ENCODE assay signal across 1 cellular context in the genomic region with DNA sequence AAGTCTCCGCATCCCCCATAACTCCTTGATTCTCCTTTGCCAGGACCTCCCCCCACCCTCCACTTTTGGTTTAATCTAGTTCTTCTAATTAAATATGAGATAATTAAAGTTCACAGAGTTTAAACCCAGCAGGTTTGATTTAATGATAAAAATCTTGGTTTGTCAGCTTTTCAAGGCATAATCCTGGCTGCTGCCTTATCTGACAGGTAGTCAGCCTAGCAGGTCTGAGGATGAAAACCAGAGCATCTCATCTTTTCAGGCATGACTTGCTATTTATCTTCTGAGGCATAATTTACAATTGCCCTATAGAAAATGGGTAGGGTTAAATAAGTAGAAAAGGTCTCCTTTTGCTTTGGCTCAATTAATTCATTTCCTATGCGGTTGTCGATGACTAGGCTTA.
TF ChIP-seq lines count a peak whose summit lies in the region.

No MANE protein-coding gene starts in this region.

TF ChIP-seq in SK-N-SH treated with all-trans-retinoic acid at 6 μM for 48 hours, 23 proteins besides CTCF, POLR2A, EP300 and RAD21 (continued from another document):
- TF ChIP-seq ZC3H10 (CRISPR knock-in tag; IDR thresholded peaks at IDR 0.05) (no peak), ARNTL (CRISPR knock-in tag; IDR thresholded peaks at IDR 0.05; ENCODE audit: borderline replicate concordance, low read depth) (no peak), ZFP3 (CRISPR knock-in tag; IDR thresholded peaks at IDR 0.05) (no peak), GLIS3 (CRISPR knock-in tag; IDR thresholded peaks at IDR 0.05) (no peak), PPARA (CRISPR knock-in tag; IDR thresholded peaks at IDR 0.05; ENCODE audit: borderline replicate concordance) (no peak), ISL1 (CRISPR knock-in tag; IDR thresholded peaks at IDR 0.05) (no peak), TCF4 (CRISPR knock-in tag; IDR thresholded peaks at IDR 0.05; ENCODE audit: borderline replicate concordance) (no peak), ZNF565 (CRISPR knock-in tag; conservative IDR thresholded peaks at IDR 0.05; ENCODE audit: low read depth) (no peak), OSR1 (CRISPR knock-in tag; IDR thresholded peaks at IDR 0.05) (no peak), ZNF70 (CRISPR knock-in tag; IDR thresholded peaks at IDR 0.05) (no peak), ESRRG (CRISPR knock-in tag; IDR thresholded peaks at IDR 0.05) (no peak), RARB (CRISPR knock-in tag; IDR thresholded peaks at IDR 0.05) (no peak)
- TF ChIP-seq, protein P1, sequence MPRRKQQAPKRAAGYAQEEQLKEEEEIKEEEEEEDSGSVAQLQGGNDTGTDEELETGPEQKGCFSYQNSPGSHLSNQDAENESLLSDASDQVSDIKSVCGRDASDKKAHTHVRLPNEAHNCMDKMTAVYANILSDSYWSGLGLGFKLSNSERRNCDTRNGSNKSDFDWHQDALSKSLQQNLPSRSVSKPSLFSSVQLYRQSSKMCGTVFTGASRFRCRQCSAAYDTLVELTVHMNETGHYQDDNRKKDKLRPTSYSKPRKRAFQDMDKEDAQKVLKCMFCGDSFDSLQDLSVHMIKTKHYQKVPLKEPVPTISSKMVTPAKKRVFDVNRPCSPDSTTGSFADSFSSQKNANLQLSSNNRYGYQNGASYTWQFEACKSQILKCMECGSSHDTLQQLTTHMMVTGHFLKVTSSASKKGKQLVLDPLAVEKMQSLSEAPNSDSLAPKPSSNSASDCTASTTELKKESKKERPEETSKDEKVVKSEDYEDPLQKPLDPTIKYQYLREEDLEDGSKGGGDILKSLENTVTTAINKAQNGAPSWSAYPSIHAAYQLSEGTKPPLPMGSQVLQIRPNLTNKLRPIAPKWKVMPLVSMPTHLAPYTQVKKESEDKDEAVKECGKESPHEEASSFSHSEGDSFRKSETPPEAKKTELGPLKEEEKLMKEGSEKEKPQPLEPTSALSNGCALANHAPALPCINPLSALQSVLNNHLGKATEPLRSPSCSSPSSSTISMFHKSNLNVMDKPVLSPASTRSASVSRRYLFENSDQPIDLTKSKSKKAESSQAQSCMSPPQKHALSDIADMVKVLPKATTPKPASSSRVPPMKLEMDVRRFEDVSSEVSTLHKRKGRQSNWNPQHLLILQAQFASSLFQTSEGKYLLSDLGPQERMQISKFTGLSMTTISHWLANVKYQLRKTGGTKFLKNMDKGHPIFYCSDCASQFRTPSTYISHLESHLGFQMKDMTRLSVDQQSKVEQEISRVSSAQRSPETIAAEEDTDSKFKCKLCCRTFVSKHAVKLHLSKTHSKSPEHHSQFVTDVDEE (CRISPR knock-in tag; IDR thresholded peaks at IDR 0.05): no peak
- TF ChIP-seq, protein P2, sequence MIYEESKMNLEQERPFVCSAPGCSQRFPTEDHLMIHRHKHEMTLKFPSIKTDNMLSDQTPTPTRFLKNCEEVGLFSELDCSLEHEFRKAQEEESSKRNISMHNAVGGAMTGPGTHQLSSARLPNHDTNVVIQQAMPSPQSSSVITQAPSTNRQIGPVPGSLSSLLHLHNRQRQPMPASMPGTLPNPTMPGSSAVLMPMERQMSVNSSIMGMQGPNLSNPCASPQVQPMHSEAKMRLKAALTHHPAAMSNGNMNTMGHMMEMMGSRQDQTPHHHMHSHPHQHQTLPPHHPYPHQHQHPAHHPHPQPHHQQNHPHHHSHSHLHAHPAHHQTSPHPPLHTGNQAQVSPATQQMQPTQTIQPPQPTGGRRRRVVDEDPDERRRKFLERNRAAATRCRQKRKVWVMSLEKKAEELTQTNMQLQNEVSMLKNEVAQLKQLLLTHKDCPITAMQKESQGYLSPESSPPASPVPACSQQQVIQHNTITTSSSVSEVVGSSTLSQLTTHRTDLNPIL (CRISPR knock-in tag; IDR thresholded peaks at IDR 0.05; ENCODE audit: low read depth): no peak
- TF ChIP-seq, protein P3, sequence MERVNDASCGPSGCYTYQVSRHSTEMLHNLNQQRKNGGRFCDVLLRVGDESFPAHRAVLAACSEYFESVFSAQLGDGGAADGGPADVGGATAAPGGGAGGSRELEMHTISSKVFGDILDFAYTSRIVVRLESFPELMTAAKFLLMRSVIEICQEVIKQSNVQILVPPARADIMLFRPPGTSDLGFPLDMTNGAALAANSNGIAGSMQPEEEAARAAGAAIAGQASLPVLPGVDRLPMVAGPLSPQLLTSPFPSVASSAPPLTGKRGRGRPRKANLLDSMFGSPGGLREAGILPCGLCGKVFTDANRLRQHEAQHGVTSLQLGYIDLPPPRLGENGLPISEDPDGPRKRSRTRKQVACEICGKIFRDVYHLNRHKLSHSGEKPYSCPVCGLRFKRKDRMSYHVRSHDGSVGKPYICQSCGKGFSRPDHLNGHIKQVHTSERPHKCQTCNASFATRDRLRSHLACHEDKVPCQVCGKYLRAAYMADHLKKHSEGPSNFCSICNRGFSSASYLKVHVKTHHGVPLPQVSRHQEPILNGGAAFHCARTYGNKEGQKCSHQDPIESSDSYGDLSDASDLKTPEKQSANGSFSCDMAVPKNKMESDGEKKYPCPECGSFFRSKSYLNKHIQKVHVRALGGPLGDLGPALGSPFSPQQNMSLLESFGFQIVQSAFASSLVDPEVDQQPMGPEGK (CRISPR knock-in tag; IDR thresholded peaks at IDR 0.05; ENCODE audit: borderline replicate concordance): no peak
- TF ChIP-seq, protein P4, sequence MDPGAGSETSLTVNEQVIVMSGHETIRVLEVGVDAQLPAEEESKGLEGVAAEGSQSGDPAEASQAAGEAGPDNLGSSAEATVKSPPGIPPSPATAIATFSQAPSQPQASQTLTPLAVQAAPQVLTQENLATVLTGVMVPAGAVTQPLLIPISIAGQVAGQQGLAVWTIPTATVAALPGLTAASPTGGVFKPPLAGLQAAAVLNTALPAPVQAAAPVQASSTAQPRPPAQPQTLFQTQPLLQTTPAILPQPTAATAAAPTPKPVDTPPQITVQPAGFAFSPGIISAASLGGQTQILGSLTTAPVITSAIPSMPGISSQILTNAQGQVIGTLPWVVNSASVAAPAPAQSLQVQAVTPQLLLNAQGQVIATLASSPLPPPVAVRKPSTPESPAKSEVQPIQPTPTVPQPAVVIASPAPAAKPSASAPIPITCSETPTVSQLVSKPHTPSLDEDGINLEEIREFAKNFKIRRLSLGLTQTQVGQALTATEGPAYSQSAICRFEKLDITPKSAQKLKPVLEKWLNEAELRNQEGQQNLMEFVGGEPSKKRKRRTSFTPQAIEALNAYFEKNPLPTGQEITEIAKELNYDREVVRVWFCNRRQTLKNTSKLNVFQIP (CRISPR knock-in tag; IDR thresholded peaks at IDR 0.05; ENCODE audit: borderline replicate concordance, low read depth): no peak
